In the genomic region with DNA sequence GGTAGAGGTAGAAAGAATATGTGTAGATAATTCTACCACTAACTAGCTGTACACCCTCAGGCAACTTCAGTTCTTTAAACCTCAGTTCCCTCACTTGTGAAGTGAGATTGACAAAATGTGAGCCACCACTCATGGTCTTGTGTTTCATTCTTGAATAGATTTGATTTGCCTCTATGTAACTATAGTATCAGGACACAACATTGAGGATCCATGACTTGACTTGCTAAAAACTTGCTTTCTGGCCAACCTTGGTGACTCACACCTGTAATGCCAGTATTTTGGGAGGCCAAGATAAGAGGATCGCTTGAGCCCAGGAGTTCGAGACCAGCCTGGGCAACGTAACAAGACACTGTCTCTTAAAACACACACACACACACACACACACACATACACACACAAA, we compare ENCODE assay signal across 2 cellular contexts.
A peak's percentile ranks its signal among the peaks of the same experiment; 100 is the strongest.
TF ChIP-seq lines count a peak whose summit lies in the region.

No MANE protein-coding gene starts in this region.

TF ChIP-seq in IMR-90, 13 proteins besides CTCF, POLR2A, EP300 and RAD21 (continued from another document):
- TF ChIP-seq SMC3 (IDR thresholded peaks at IDR 0.05; ENCODE audit: low read depth, low read length) (no peak), RCOR1 (IDR thresholded peaks at IDR 0.05; ENCODE audit: insufficient replicate concordance, low read length) (no peak), MXI1 (IDR thresholded peaks at IDR 0.05; ENCODE audit: borderline replicate concordance, low read depth, low read length) (no peak), CEBPB (IDR thresholded peaks at IDR 0.05; ENCODE audit: low read depth, low read length) (no peak)
- TF ChIP-seq, protein P1, sequence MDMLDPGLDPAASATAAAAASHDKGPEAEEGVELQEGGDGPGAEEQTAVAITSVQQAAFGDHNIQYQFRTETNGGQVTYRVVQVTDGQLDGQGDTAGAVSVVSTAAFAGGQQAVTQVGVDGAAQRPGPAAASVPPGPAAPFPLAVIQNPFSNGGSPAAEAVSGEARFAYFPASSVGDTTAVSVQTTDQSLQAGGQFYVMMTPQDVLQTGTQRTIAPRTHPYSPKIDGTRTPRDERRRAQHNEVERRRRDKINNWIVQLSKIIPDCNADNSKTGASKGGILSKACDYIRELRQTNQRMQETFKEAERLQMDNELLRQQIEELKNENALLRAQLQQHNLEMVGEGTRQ (IDR thresholded peaks at IDR 0.05; ENCODE audit: low read depth, low read length): no peak

TF ChIP-seq in K562, 482 proteins besides CTCF, POLR2A, EP300 and RAD21 (continued from another document):
- TF ChIP-seq ELF1 (tag; IDR thresholded peaks at IDR 0.05): no peak
- TF ChIP-seq CBFA2T3 (IDR thresholded peaks at IDR 0.05): peak; percentile 32
- TF ChIP-seq ZNF165 (CRISPR knock-in tag; IDR thresholded peaks at IDR 0.05; ENCODE audit: borderline replicate concordance): no peak
- TF ChIP-seq MTA3 (IDR thresholded peaks at IDR 0.05; ENCODE audit: borderline replicate concordance): no peak
- no peak for TF ChIP-seq RHOXF2B (CRISPR knock-in tag; conservative IDR thresholded peaks at IDR 0.05)
